ENCODE assay signal across 8 cellular contexts in the genomic region with DNA sequence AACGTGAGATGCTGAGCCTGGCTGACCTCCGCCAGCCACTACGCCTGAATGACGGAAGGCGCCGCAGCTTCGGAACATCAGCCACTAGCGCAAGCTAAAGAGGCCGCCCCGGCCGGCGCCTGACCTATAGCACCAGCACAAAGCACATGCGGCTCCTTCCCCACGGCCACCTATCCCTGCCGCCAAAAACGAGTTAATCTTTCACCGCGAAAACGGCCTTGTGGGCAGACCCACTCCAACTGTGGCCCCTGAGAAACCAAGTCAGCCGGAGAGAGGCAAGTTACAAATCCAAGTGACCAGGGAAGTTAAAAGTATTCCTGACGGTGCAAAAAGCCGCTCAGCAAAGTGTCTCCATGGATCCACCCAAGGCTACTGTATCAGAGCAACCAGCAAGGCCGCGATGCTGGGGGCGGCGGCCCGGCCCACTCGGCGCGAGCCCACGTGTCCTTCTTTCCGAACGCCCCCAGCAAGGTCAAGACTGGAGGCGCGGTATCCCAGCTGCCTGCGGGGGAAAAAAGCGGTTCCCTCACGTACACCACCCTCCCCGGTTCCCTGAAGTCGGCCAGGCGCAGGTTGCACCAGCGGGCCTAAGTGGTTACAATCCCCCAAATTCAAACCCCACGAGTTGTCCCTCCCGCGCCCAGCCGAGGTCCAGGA. TPM values are rescaled to one million over a fixed set of nuclear protein-coding genes. Genes with fewer than 3 reads are reported as not detected.
DNase-seq lines count a peak whose midpoint lies in the region; ATAC-seq and TF ChIP-seq lines count a peak whose summit lies in the region.

No MANE protein-coding gene starts in this region.

- in situ Hi-C loops in IMR-90 (cut with MboI; ENCODE audit: low sequenced_read_pairs), result loop anchor here (5.0 kb wide), 1 partner anchor 82 kb away; no protein-coding TSS in a partner anchor
- in situ Hi-C loops in gastrocnemius medialis (cut with MboI; ENCODE audit: low sequenced_read_pairs in 4 of 4), result no loop called here

- TF ChIP-seq RAD21 in IMR-90 (IDR thresholded peaks at IDR 0.05; ENCODE audit: low read length), result no peak

- peaks cover 40% of the 10 kb centered on the region for H4K20me1 ChIP-seq in IMR-90 (ENCODE audit: insufficient read depth, low read length)

- H3K4me3 ChIP-seq in IMR-90 (ENCODE audit: insufficient read depth, low read depth, low read length) (peak overlapping the region; percentile 74), body of pancreas (peak overlapping the region; percentile 33 to 63), iPS-15b (ENCODE audit: low read depth, low read length) (peak overlapping the region; percentile 86), gastrocnemius medialis (peak overlapping the region; percentile 81 to 89 (median 84))

- H3K56ac ChIP-seq in IMR-90 (ENCODE audit: extremely low read depth, insufficient read depth, low read length), result peak overlapping the region; percentile 84; the same call in 1 of the 2 replicates

- H3K4me1 ChIP-seq in IMR-90 (ENCODE audit: control insufficient read depth, insufficient read depth, low read length) (0 out of 2 replicates have a peak, but pooled peaks cover 1% of the 10 kb centered on the region), body of pancreas (peaks cover 54% of the 10 kb centered on the region), iPS-15b (ENCODE audit: control insufficient read depth, insufficient read depth, low read length) (peaks cover 5% of the 10 kb centered on the region), gastrocnemius medialis (peaks cover 38 to 45% of the 10 kb centered on the region in 2 donors)

- H3K4me1 Mint-ChIP-seq in Calu3 (ENCODE audit: low read depth, unreplicated experiment), result peaks cover 18% of the 10 kb centered on the region
- peaks cover 49% of the 10 kb centered on the region for H3K4me1 Mint-ChIP-seq in T-helper 2 cell treated with Interferon-gamma antibody and Interleukin-4, amounts not matched to agents 5 μg/mL and 100 μg/mL, for 36 hours (ENCODE audit: low read depth)

- H2BK120ac ChIP-seq in IMR-90 (ENCODE audit: low read depth, low read length), result no peak overlapping the region

- no peak overlapping the region for H4K5ac ChIP-seq in IMR-90 (ENCODE audit: low read depth, low read length)

- peak overlapping the region; percentile 78 for H2AK9ac ChIP-seq in IMR-90 (replicated peaks; ENCODE audit: low read depth, low read length, poor library complexity)

- H3K27ac ChIP-seq in IMR-90 (ENCODE audit: insufficient read depth, low read length), result peak overlapping the region; percentile 74
- H3K27ac ChIP-seq in body of pancreas, result peak overlapping the region; percentile 95 to 100 (median 97)
- H3K27ac ChIP-seq in gastrocnemius medialis, result peak overlapping the region; percentile 96 to 98 (median 97)

- H3K9me3 Mint-ChIP-seq in Calu3 (ENCODE audit: low read depth, unreplicated experiment), result no peaks in the 10 kb centered on the region
- H3K9me3 Mint-ChIP-seq in T-helper 2 cell treated with Interferon-gamma antibody and Interleukin-4, amounts not matched to agents 5 μg/mL and 100 μg/mL, for 36 hours, result no peaks in the 10 kb centered on the region

- H3K79me1 ChIP-seq in IMR-90 (ENCODE audit: low read depth in 1 of 2, low read length in 2 of 2), result peaks cover 18 to 43% of the 10 kb centered on the region in 2 experiments

- dilution Hi-C loops in IMR-90 (cut with HindIII; ENCODE audit: low sequenced_read_pairs, unreplicated experiment), result no loop called here

- H2AFZ ChIP-seq in IMR-90 (replicated peaks; ENCODE audit: low read length, poor library complexity), result peak overlapping the region; percentile 90

- H3K27ac Mint-ChIP-seq in Calu3 (ENCODE audit: unreplicated experiment), result peak overlapping the region; percentile 95
- H3K27ac Mint-ChIP-seq in T-helper 2 cell treated with Interferon-gamma antibody and Interleukin-4, amounts not matched to agents 5 μg/mL and 100 μg/mL, for 36 hours, result peak overlapping the region; percentile 93

- peak overlapping the region; percentile 84 for H3K4me3 Mint-ChIP-seq in Calu3 (ENCODE audit: low read depth, unreplicated experiment)
- H3K4me3 Mint-ChIP-seq in T-helper 2 cell treated with Interferon-gamma antibody and Interleukin-4, amounts not matched to agents 5 μg/mL and 100 μg/mL, for 36 hours, result peak overlapping the region; percentile 98

- no peaks in the 10 kb centered on the region for H3K27me3 ChIP-seq in IMR-90 (ENCODE audit: control insufficient read depth, insufficient read depth, low read length)
- H3K27me3 ChIP-seq in body of pancreas, result no peaks in the 10 kb centered on the region
- no peaks in the 10 kb centered on the region for H3K27me3 ChIP-seq in iPS-15b (ENCODE audit: control insufficient read depth, insufficient read depth, low read length)
- H3K27me3 ChIP-seq in gastrocnemius medialis, result no peaks in the 10 kb centered on the region

- peak overlapping the region; percentile 69 for H2AK5ac ChIP-seq in IMR-90 (ENCODE audit: low read depth, low read length)

- H4K8ac ChIP-seq in IMR-90 (ENCODE audit: low read depth in 2 of 2, low read length in 2 of 2), result peak overlapping the region; percentile 55 to 71; a peak in 3 of 4 replicates

- TF ChIP-seq POLR2A in IMR-90 (IDR thresholded peaks at IDR 0.05; ENCODE audit: low read depth, low read length) (no peak), body of pancreas (IDR thresholded peaks at IDR 0.05) (no peak), gastrocnemius medialis (IDR thresholded peaks at IDR 0.05) (peak in 1 of 2 donors; percentile 41)

- H3K36me3 ChIP-seq in IMR-90 (ENCODE audit: control insufficient read depth, insufficient read depth, low read length), result peaks cover 13% of the 10 kb centered on the region
- peaks cover 0 to 18% of the 10 kb centered on the region in 2 donors for H3K36me3 ChIP-seq in body of pancreas (replicated peaks in 1 of 2; ENCODE audit: insufficient read depth in 1 of 2, low read depth in 2 of 2)
- peaks cover 30% of the 10 kb centered on the region for H3K36me3 ChIP-seq in iPS-15b (ENCODE audit: control insufficient read depth, insufficient read depth, low read length)
- peaks cover 3 to 49% of the 10 kb centered on the region in 2 donors for H3K36me3 ChIP-seq in gastrocnemius medialis

- peaks cover 100% of the 10 kb centered on the region for H3K36me3 Mint-ChIP-seq in Calu3 (ENCODE audit: insufficient read depth, unreplicated experiment)
- peaks cover 80% of the 10 kb centered on the region for H3K36me3 Mint-ChIP-seq in T-helper 2 cell treated with Interferon-gamma antibody and Interleukin-4, amounts not matched to agents 5 μg/mL and 100 μg/mL, for 36 hours (ENCODE audit: low read depth)

- peak; percentile 36 for DNase-seq in Calu3
- peak; percentile 42 for DNase-seq in IMR-90
- peak; percentile 60 for DNase-seq in T-helper 2 cell treated with Interferon-gamma antibody and Interleukin-4, amounts not matched to agents 5 μg/mL and 100 μg/mL, for 36 hours (ENCODE audit: low spot score)
- DNase-seq in body of pancreas, result peak; percentile 72 to 83 (median 76)
- peak; percentile 44 to 65 for DNase-seq in gastrocnemius medialis
- DNase-seq in middle frontal gyrus (ENCODE audit: extremely low spot score, low spot score), result no peak

- BruUV-seq in Calu3 (replicated peaks; lab: Mats Ljungman, UMichigan), result no TSS peak
- no TSS peak for BruUV-seq in IMR-90 (replicated peaks; lab: Mats Ljungman, UMichigan)

- H3K4ac ChIP-seq in IMR-90 (ENCODE audit: low read depth, low read length), result peak overlapping the region; percentile 65

- peak overlapping the region; percentile 16 for H2BK5ac ChIP-seq in IMR-90 (ENCODE audit: low read depth, low read length, poor library complexity, severe bottlenecking)

- ATAC-seq in GM21390 (IDR thresholded peaks at IDR 0.05; ENCODE audit: unreplicated experiment), result peak; percentile 22
- peak; percentile 5 for ATAC-seq in IMR-90 (ENCODE audit: low read depth)
- peak; percentile 14 for ATAC-seq in body of pancreas
- ATAC-seq in gastrocnemius medialis, result peak; percentile 26 to 28

- 1% methylated on average over 14 of the region's 46 CpGs; no CpG with 5 or more reads in 1 of the 2 experiments for WGBS in IMR-90 (ENCODE audit: extremely low coverage in 2 of 2, insufficient read length in 1 of 2), 2 experiments
- WGBS in body of pancreas, 2 donors, result 0 to 1% methylated on average over 25 to 46 of the region's 46 CpGs

- no peaks in the 10 kb centered on the region for H3K27me3 Mint-ChIP-seq in Calu3 (ENCODE audit: unreplicated experiment)
- H3K27me3 Mint-ChIP-seq in T-helper 2 cell treated with Interferon-gamma antibody and Interleukin-4, amounts not matched to agents 5 μg/mL and 100 μg/mL, for 36 hours (ENCODE audit: low read depth), result no peaks in the 10 kb centered on the region

- CTCF ChIA-PET in Calu3 (lab: Charles Lee) (interaction anchor here (0.8 to 1.2 kb wide), 3 partner anchors 17 to 64 kb away, joined by 3 to 8 read pairs (median 7); a partner anchor contains a TSS), IMR-90 (lab: Yijun Ruan, JAX) (no interaction called here)

- peak overlapping the region; percentile 77 for H3K14ac ChIP-seq in IMR-90 (replicated peaks; ENCODE audit: low read depth, low read length)

- no peak for TF ChIP-seq CTCF in Calu3 (IDR thresholded peaks at IDR 0.05; ENCODE audit: unreplicated experiment)
- no peak for TF ChIP-seq CTCF in IMR-90 (conservative IDR thresholded peaks at IDR 0.05; ENCODE audit: low read depth, low read length)
- no peak for TF ChIP-seq CTCF in body of pancreas (IDR thresholded peaks at IDR 0.05)
- TF ChIP-seq CTCF in gastrocnemius medialis (IDR thresholded peaks at IDR 0.05 in 4 of 5, conservative IDR thresholded peaks at IDR 0.05 in 1 of 5), result no peak

- H3K9me3 ChIP-seq in IMR-90 (ENCODE audit: control insufficient read depth, insufficient read depth, low read length) (no peaks in the 10 kb centered on the region), body of pancreas (no peaks in the 10 kb centered on the region), iPS-15b (ENCODE audit: control insufficient read depth, insufficient read depth, low read length) (no peaks in the 10 kb centered on the region), gastrocnemius medialis (no peaks in the 10 kb centered on the region)

- POLR2A ChIA-PET in IMR-90 (lab: Charles Lee; ENCODE audit: unreplicated experiment), result interaction anchor here (1.0 kb wide), 1 partner anchor 17 kb away, joined by 4 read pairs; no protein-coding TSS in a partner anchor

- peak overlapping the region; percentile 44; the same call in 1 of the 2 replicates for H4K91ac ChIP-seq in IMR-90 (ENCODE audit: insufficient read depth, low read depth, low read length)

- H3K18ac ChIP-seq in IMR-90 (ENCODE audit: low read depth, low read length), result no peak overlapping the region

- H3K23ac ChIP-seq in IMR-90 (ENCODE audit: low read depth, low read length), result peak overlapping the region; percentile 88

- intact Hi-C loops in Calu3 (cut with micrococcal nuclease; ENCODE audit: unreplicated experiment) (loop anchor here (5.0 kb wide), 1 partner anchor 208 kb away; a partner anchor contains a TSS), IMR-90 (cut with micrococcal nuclease) (loop anchor here (5.0 kb wide), 1 partner anchor 42 kb away; no protein-coding TSS in a partner anchor), body of pancreas (cut with DNase I) (no loop called here), gastrocnemius medialis (cut with DNase I; ENCODE audit: low total_unique reads) (loop anchor here (1.0 kb wide), 1 partner anchor 64 kb away; a partner anchor contains a TSS)

- peak overlapping the region; percentile 98 for H3K4me2 ChIP-seq in IMR-90 (ENCODE audit: low read depth, low read length)

- no peak overlapping the region for H2BK15ac ChIP-seq in IMR-90 (ENCODE audit: low read depth, low read length)

- 0 out of 2 replicates have a peak, but pooled peaks cover 3% of the 10 kb centered on the region for H3K9me1 ChIP-seq in IMR-90 (ENCODE audit: insufficient read depth, low read length)

- H3K9ac ChIP-seq in IMR-90 (ENCODE audit: low read depth, low read length) (peak overlapping the region; percentile 82), iPS-15b (ENCODE audit: low read depth, low read length) (peak overlapping the region; percentile 93)

- H2BK20ac ChIP-seq in IMR-90 (ENCODE audit: low read depth, low read length), result no peak overlapping the region

RNA-seq across cellular contexts. Expression of a gene that starts 0.6 kb away (rescaled TPM):
- total RNA-seq in Calu3 (2022) (700 and 757 TPM in 2 replicates), IMR-90 (2012; rRNA removed) (171 and 374 TPM in 2 replicates), body of pancreas (100 to 1,000 TPM in 1 of 2 donors, 10 to 100 TPM in 1; 81.4 to 117 TPM), gastrocnemius medialis (100 to 1,000 TPM in 1 of 4 donors, 10 to 100 TPM in 3; 82.0 to 104 (median 88.2) TPM)
- polyA plus RNA-seq in IMR-90 (2012; rRNA removed), result 147 and 171 TPM in 2 replicates
- 45.0 and 57.1 TPM in 2 replicates for polyA plus RNA-seq in IMR-90 (2012; cell fraction: cytosol; rRNA removed)
- polyA plus RNA-seq in IMR-90 (2012; cell fraction: nucleus; rRNA removed; ENCODE audit: low replicate concordance), result 32.5 and 93.3 TPM in 2 replicates

RNA-seq across cellular contexts. Expression of a gene that starts 1.1 kb away (rescaled TPM):
- total RNA-seq in Calu3 (2022), result 380 and 454 TPM in 2 replicates
- total RNA-seq in IMR-90 (2012; rRNA removed), result 13.3 and 60.3 TPM in 2 replicates
- polyA plus RNA-seq in IMR-90 (2012; rRNA removed), result 93.6 and 106 TPM in 2 replicates
- polyA plus RNA-seq in IMR-90 (2012; cell fraction: cytosol; rRNA removed), result 15.7 and 19.2 TPM in 2 replicates
- polyA plus RNA-seq in IMR-90 (2012; cell fraction: nucleus; rRNA removed; ENCODE audit: low replicate concordance), result 9.3 and 26.8 TPM in 2 replicates
- total RNA-seq in body of pancreas, result 10 to 100 TPM; 40.2 to 99.5 TPM
- total RNA-seq in gastrocnemius medialis, result 100 to 1,000 TPM in 1 of 4 donors, 10 to 100 TPM in 3; 43.2 to 122 (median 88.0) TPM

RNA-seq across cellular contexts. Expression of a gene that starts 16.8 kb away (rescaled TPM):
- 28.3 TPM in 2 replicates for total RNA-seq in Calu3 (2022)
- 34.8 and 69.4 TPM in 2 replicates for total RNA-seq in IMR-90 (2012; rRNA removed)
- polyA plus RNA-seq in IMR-90 (2012; rRNA removed), result 29.3 and 36.0 TPM in 2 replicates
- 5.9 and 7.6 TPM in 2 replicates for polyA plus RNA-seq in IMR-90 (2012; cell fraction: cytosol; rRNA removed)
- polyA plus RNA-seq in IMR-90 (2012; cell fraction: nucleus; rRNA removed; ENCODE audit: low replicate concordance), result 1.5 and 8.2 TPM in 2 replicates
- total RNA-seq in body of pancreas, result 10 to 100 TPM in 1 of 2 donors, 1 to 10 TPM in 1; 5.3 to 16.1 TPM
- 10 to 100 TPM; 29.3 to 41.3 (median 38.2) TPM for total RNA-seq in gastrocnemius medialis

RNA-seq across cellular contexts. Expression of a gene that starts 45.7 kb away (rescaled TPM):
- total RNA-seq in Calu3 (2022) (28.8 and 32.8 TPM in 2 replicates), IMR-90 (2012; rRNA removed) (28.7 and 64.2 TPM in 2 replicates), body of pancreas (1 to 10 TPM; 5.3 to 9.6 TPM), gastrocnemius medialis (10 to 100 TPM in 2 of 4 donors, 1 to 10 TPM in 2; 7.4 to 21.5 (median 13.7) TPM)
- 6.3 and 9.5 TPM in 2 replicates for polyA plus RNA-seq in IMR-90 (2012; rRNA removed)
- 1.6 and 2.8 TPM in 2 replicates for polyA plus RNA-seq in IMR-90 (2012; cell fraction: cytosol; rRNA removed)
- 0.81 and 4.0 TPM in 2 replicates for polyA plus RNA-seq in IMR-90 (2012; cell fraction: nucleus; rRNA removed; ENCODE audit: low replicate concordance)
